ENCODE assay signal across 15 cellular contexts in the genomic region with DNA sequence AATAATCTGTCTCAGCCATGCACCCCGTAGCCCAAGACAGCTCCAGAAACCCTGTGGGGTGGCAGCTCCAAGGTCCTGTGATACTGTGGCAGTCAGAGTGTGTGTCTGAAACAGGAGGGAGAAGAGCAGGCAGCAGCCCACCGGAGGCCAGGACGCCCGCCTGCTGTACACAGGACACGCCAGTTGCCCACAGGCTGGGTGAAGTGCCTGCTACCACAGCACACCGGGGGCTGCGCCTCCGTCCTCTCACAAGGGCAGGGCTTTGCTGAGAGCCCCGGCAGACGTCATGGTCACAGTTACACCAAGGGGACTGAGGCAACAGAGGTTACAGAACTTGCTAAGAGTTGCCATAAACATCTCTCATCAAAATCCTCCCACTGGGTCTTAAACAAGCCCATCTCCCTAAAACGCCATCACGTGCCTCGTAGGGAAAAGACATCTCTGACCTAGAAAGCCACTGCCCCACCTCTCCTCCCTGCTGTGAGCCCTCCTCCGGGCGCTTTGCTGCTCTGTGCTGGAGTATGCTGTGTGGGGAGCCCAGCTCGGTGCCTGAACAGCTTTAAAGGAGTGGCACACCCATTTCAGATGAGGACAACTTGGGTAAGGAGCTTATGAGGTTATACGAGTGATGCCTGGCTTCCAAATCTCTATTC.
"Had no signal": no experiment of that assay in that cellular context is flagged by ENCODE, and none has a peak within 500 bp of the region (broad histone marks: within the 10 kb centered on the region; RNA-seq: fewer than 3 reads in every experiment).

No MANE protein-coding gene starts in this region.

- FAIRE-seq: small intestine had no signal

- H3K4me3 ChIP-seq: dorsolateral prefrontal cortex, gastrocnemius medialis, hepatocyte, mucosa of descending colon, ovary, right atrium auricular region, thoracic aorta, transverse colon had no signal

- ATAC-seq: gastrocnemius medialis; mucosa of descending colon; naive thymus-derived CD8-positive, alpha-beta T cell had no signal

- DNase-seq: caudate nucleus; cortex of kidney; effector CD8-positive, alpha-beta T cell; gastrocnemius medialis; mammary epithelial cell; naive thymus-derived CD8-positive, alpha-beta T cell; ovary; small intestine; stimulated activated CD4-positive, alpha-beta T cell treated with anti-CD3 and anti-CD28 coated beads, Interleukin-2, amount 100 ng/mL, for 48 hours; transverse colon had no signal

- H3K27ac ChIP-seq: dorsolateral prefrontal cortex, gastrocnemius medialis, hepatocyte, ovary, right atrium auricular region, thoracic aorta had no signal

- H3K27me3 ChIP-seq: dorsolateral prefrontal cortex, gastrocnemius medialis, hepatocyte, ovary, right atrium auricular region, transverse colon had no signal

- H3K36me3 ChIP-seq: ovary had no signal

- H2AFZ ChIP-seq: hepatocyte had no signal

- H3K9me3 ChIP-seq: gastrocnemius medialis, mucosa of descending colon, ovary had no signal

- H3K4me2 ChIP-seq: hepatocyte had no signal
